ENCODE assay signal across 9 cellular contexts in the genomic region with DNA sequence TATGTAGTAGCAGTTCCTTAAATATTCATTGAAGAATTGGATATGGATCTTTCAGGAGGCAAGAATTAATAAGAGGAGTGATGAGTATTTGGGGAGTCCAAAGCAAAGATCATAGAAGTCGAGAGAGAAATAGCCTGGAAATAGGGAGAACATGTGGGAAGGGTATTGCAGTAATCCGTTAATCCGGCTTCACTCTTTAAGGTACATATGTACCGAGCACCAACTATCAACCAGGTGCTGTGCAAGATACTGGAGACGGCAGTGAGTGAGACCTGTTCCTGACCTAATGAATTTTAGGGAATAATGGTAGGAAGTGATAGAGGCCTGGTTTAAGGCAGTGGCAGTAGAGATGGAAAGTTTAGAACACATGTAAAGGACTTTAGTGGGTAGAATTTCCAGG. TPM values are rescaled to one million over a fixed set of nuclear protein-coding genes. Genes with fewer than 3 reads are reported as not detected.
DNase-seq lines count a peak whose midpoint lies in the region; ATAC-seq, FAIRE-seq and TF ChIP-seq lines count a peak whose summit lies in the region.
"Had no signal": no experiment of that assay in that cellular context is flagged by ENCODE, and none has a peak within 500 bp of the region (broad histone marks: within the 10 kb centered on the region; RNA-seq: fewer than 3 reads in every experiment).

No MANE protein-coding gene starts in this region.

- H3K27me3 ChIP-seq in astrocyte (ENCODE audit: insufficient read depth, low read length) = no peaks in the 10 kb centered on the region
- H3K27me3 ChIP-seq in liver (ENCODE audit: control insufficient read depth in 4 of 4, insufficient read depth in 4 of 4, low read length in 3 of 4) = no peaks in the 10 kb centered on the region
- H3K27me3 ChIP-seq in transverse colon = no peaks in the 10 kb centered on the region

- CTCF ChIA-PET in activated naive CD4-positive, alpha-beta T cell treated with anti-CD3 and anti-CD28 coated beads for 36 hours (lab: Charles Lee) = no interaction called here

- DNase-seq in activated naive CD4-positive, alpha-beta T cell treated with anti-CD3 and anti-CD28 coated beads for 36 hours = no peak
- no peak for DNase-seq in activated naive CD4-positive, alpha-beta T cell (lab: John Stamatoyannopoulos, UW)
- no peak for DNase-seq in astrocyte (ENCODE audit: low read depth)
- DNase-seq in transverse colon = no peak
- no peak for DNase-seq in DMS53 treated with DMSO at 0.1 percent for 48 hours (lab: John Stamatoyannopoulos, UW; ENCODE audit: unreplicated experiment)
- DNase-seq: DMS 273 treated with DMSO at 0.1 percent for 48 hours had no signal

- H3K9me3 ChIP-seq in astrocyte (ENCODE audit: insufficient read depth, low read depth, low read length) (no peaks in the 10 kb centered on the region), liver (ENCODE audit: control insufficient read depth in 4 of 4, low read length in 3 of 4) (no peaks in the 10 kb centered on the region), transverse colon (no peaks in the 10 kb centered on the region)

- H3K27ac ChIP-seq in astrocyte (ENCODE audit: low read depth, low read length) (no peak overlapping the region), liver (ENCODE audit: low read depth in 1 of 2, low read length in 2 of 2) (peak overlapping the region; percentile 95 to 100), transverse colon (peak overlapping the region; percentile 95 to 100 (median 98))

- H3K36me3 ChIP-seq in astrocyte (ENCODE audit: insufficient read depth, low read length) = peaks cover 11% of the 10 kb centered on the region
- peaks cover 0 to 15% (median 9%) of the 10 kb centered on the region in 4 donors for H3K36me3 ChIP-seq in liver (ENCODE audit: control insufficient read depth in 4 of 4, insufficient read depth in 3 of 4, low read depth in 1 of 4, low read length in 3 of 4)
- H3K36me3 ChIP-seq in transverse colon = peaks cover 0 to 10% (median 0%) of the 10 kb centered on the region in 4 donors

- TF ChIP-seq POLR2A in transverse colon (IDR thresholded peaks at IDR 0.05) (no peak), GM18505 (IDR thresholded peaks at IDR 0.05; ENCODE audit: borderline replicate concordance, extremely low read depth, insufficient read depth, insufficient read length) (no peak)

- no peaks in the 10 kb centered on the region for H3K27me3 Mint-ChIP-seq in activated naive CD4-positive, alpha-beta T cell treated with anti-CD3 and anti-CD28 coated beads for 36 hours (ENCODE audit: low read depth)
- no peaks in the 10 kb centered on the region for H3K27me3 Mint-ChIP-seq in astrocyte (ENCODE audit: low read depth, unreplicated experiment)

- peaks cover 27% of the 10 kb centered on the region for H3K36me3 Mint-ChIP-seq in activated naive CD4-positive, alpha-beta T cell treated with anti-CD3 and anti-CD28 coated beads for 36 hours (ENCODE audit: low read depth)
- H3K36me3 Mint-ChIP-seq in astrocyte (ENCODE audit: low read depth, unreplicated experiment) = peaks cover 9% of the 10 kb centered on the region

- WGBS in liver = 79% methylated on average over 5 of the region's 5 CpGs
- 53 to 64% methylated on average over 5 of the region's 5 CpGs for WGBS in transverse colon (ENCODE audit: low coverage in 1 of 2), 2 donors

- no peak for TF ChIP-seq RAD21 in liver (IDR thresholded peaks at IDR 0.05)

- peak overlapping the region; percentile 86 for H3K4me3 Mint-ChIP-seq in activated naive CD4-positive, alpha-beta T cell treated with anti-CD3 and anti-CD28 coated beads for 36 hours
- peak overlapping the region; percentile 89 for H3K4me3 Mint-ChIP-seq in astrocyte (ENCODE audit: unreplicated experiment)

- H3K4me3 ChIP-seq in astrocyte (ENCODE audit: insufficient read depth, low read depth, low read length) (peak overlapping the region; percentile 84), liver (ENCODE audit: low read depth in 1 of 3, low read length in 3 of 3) (peak overlapping the region; percentile 56 to 96 (median 95)), transverse colon (peak overlapping the region; percentile 60 to 100 (median 97))

- peak overlapping the region; percentile 99 for H3K27ac Mint-ChIP-seq in activated naive CD4-positive, alpha-beta T cell treated with anti-CD3 and anti-CD28 coated beads for 36 hours
- H3K27ac Mint-ChIP-seq in astrocyte (ENCODE audit: unreplicated experiment) = peak overlapping the region; percentile 100

- peak overlapping the region; percentile 95 for H3K4me2 ChIP-seq in astrocyte (ENCODE audit: low read length)

- no peak for FAIRE-seq in astrocyte (lab: Jason Lieb, UNC)

- peaks cover 23% of the 10 kb centered on the region for H4K20me1 ChIP-seq in astrocyte (ENCODE audit: insufficient read depth, low read length)

- H3K4me1 Mint-ChIP-seq in activated naive CD4-positive, alpha-beta T cell treated with anti-CD3 and anti-CD28 coated beads for 36 hours (ENCODE audit: low read depth) = peaks cover 34% of the 10 kb centered on the region
- peaks cover 25% of the 10 kb centered on the region for H3K4me1 Mint-ChIP-seq in astrocyte (ENCODE audit: low read depth, unreplicated experiment)

- in situ Hi-C loops in transverse colon (cut with MboI; ENCODE audit: low pct_ligation_motif_present in 1 of 4, low pct_unique_long_range_greater_than_20kb in 1 of 4, low sequenced_read_pairs in 3 of 4) = no loop called here

- no peak for ATAC-seq in HG03378 (IDR thresholded peaks at IDR 0.05; ENCODE audit: unreplicated experiment)
- ATAC-seq in GM18505 (IDR thresholded peaks at IDR 0.05; ENCODE audit: unreplicated experiment) = no peak

- intact Hi-C loops in activated naive CD4-positive, alpha-beta T cell treated with anti-CD3 and anti-CD28 coated beads for 36 hours (cut with micrococcal nuclease) = loop anchor here (2.0 to 5.0 kb wide), 3 partner anchors 320 to 589 kb away; a partner anchor contains a TSS
- intact Hi-C loops in transverse colon (cut with DNase I; ENCODE audit: low total_unique reads) = no loop called here

- no peak for TF ChIP-seq EP300 in transverse colon (IDR thresholded peaks at IDR 0.05; ENCODE audit: low read depth)

- H3K79me2 ChIP-seq in astrocyte (ENCODE audit: insufficient read depth, low read length) = peaks cover 49% of the 10 kb centered on the region

- H3K9me3 Mint-ChIP-seq in activated naive CD4-positive, alpha-beta T cell treated with anti-CD3 and anti-CD28 coated beads for 36 hours = no peaks in the 10 kb centered on the region
- no peaks in the 10 kb centered on the region for H3K9me3 Mint-ChIP-seq in astrocyte (ENCODE audit: unreplicated experiment)

- H3K9ac ChIP-seq in astrocyte (ENCODE audit: low read length) = peak overlapping the region; percentile 97
- peak overlapping the region; percentile 49 to 82 for H3K9ac ChIP-seq in liver (ENCODE audit: low read depth in 1 of 2, low read length in 2 of 2)

- peaks cover 15% of the 10 kb centered on the region for H3K4me1 ChIP-seq in astrocyte (ENCODE audit: insufficient read depth, low read length)
- H3K4me1 ChIP-seq in liver (ENCODE audit: control insufficient read depth in 4 of 4, insufficient read depth in 4 of 4, low read length in 3 of 4) = peaks cover 7 to 38% (median 30%) of the 10 kb centered on the region in 4 donors
- H3K4me1 ChIP-seq in transverse colon = peaks cover 14 to 50% (median 40%) of the 10 kb centered on the region in 4 donors

- H2AFZ ChIP-seq in astrocyte (ENCODE audit: low read depth, low read length) = no peak overlapping the region

- TF ChIP-seq CTCF in astrocyte (IDR thresholded peaks at IDR 0.05; ENCODE audit: insufficient read depth, low read depth, low read length) (no peak), liver (IDR thresholded peaks at IDR 0.05; ENCODE audit: low read depth, low read length, missing input control) (no peak), transverse colon (IDR thresholded peaks at IDR 0.05) (no peak)

TF ChIP-seq in liver, 16 proteins besides CTCF, POLR2A, EP300 and RAD21 (continues in another document):
- TF ChIP-seq NR2F2 (IDR thresholded peaks at IDR 0.05) = no peak
- no peak for TF ChIP-seq GABPA (IDR thresholded peaks at IDR 0.05 in 1 of 2, conservative IDR thresholded peaks at IDR 0.05 in 1 of 2)
- TF ChIP-seq, protein P1, sequence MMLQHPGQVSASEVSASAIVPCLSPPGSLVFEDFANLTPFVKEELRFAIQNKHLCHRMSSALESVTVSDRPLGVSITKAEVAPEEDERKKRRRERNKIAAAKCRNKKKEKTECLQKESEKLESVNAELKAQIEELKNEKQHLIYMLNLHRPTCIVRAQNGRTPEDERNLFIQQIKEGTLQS (IDR thresholded peaks at IDR 0.05) = no peak
- TF ChIP-seq EGR1 (IDR thresholded peaks at IDR 0.05; ENCODE audit: low read depth in 2 of 2) = no peak
- TF ChIP-seq FOXA2 (IDR thresholded peaks at IDR 0.05) = no peak
- TF ChIP-seq SP1 (IDR thresholded peaks at IDR 0.05) = no peak
- TF ChIP-seq TAF1 (conservative IDR thresholded peaks at IDR 0.05) = no peak
- TF ChIP-seq, protein P2, sequence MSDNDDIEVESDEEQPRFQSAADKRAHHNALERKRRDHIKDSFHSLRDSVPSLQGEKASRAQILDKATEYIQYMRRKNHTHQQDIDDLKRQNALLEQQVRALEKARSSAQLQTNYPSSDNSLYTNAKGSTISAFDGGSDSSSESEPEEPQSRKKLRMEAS (IDR thresholded peaks at IDR 0.05) = no peak
- TF ChIP-seq YY1 (IDR thresholded peaks at IDR 0.05) = no peak

RNA-seq across cellular contexts. Expression of a gene that starts 1.1 kb away (rescaled TPM):
- 10 to 100 TPM; 52.4 to 53.5 TPM for total RNA-seq in activated naive CD4-positive, alpha-beta T cell treated with anti-CD3 and anti-CD28 coated beads for 36 hours
- 24.9 and 25.4 TPM in 2 replicates for total RNA-seq in astrocyte
- 10 to 100 TPM; 19.3 to 24.1 TPM for total RNA-seq in liver
- polyA plus RNA-seq in liver = 10 to 100 TPM; 29.1 to 38.4 TPM
- 10 to 100 TPM in 3 of 4 donors, 1 to 10 TPM in 1; 4.9 to 36.2 (median 30.3) TPM for total RNA-seq in transverse colon

RNA-seq across cellular contexts. Expression of a gene that starts 1.5 kb away (rescaled TPM):
- total RNA-seq in activated naive CD4-positive, alpha-beta T cell treated with anti-CD3 and anti-CD28 coated beads for 36 hours = 100 to 1,000 TPM; 147 to 152 TPM
- 102 and 103 TPM in 2 replicates for total RNA-seq in astrocyte
- total RNA-seq in liver = 10 to 100 TPM; 15.2 to 21.9 TPM
- polyA plus RNA-seq in liver = 10 to 100 TPM; 11.0 to 28.6 TPM
- 100 to 1,000 TPM in 1 of 4 donors, 10 to 100 TPM in 3; 52.3 to 113 (median 60.4) TPM for total RNA-seq in transverse colon

RNA-seq across cellular contexts. Expression of a gene that starts 9.2 kb away (rescaled TPM):
- under 1 TPM in 1 of 2 experiments, not detected in 1; 0.40 TPM for total RNA-seq in activated naive CD4-positive, alpha-beta T cell treated with anti-CD3 and anti-CD28 coated beads for 36 hours
- total RNA-seq in astrocyte (4.6 and 10.5 TPM in 2 replicates), liver (10 to 100 TPM in 1 of 2 donors, 1 to 10 TPM in 1; 3.0 to 20.2 TPM), transverse colon (1,000 to 10,000 TPM in 1 of 4 donors, 100 to 1,000 TPM in 3; 571 to 1,162 (median 940) TPM)
- polyA plus RNA-seq in liver = 10 to 100 TPM; 19.1 to 35.0 TPM

RNA-seq across cellular contexts. Expression of a gene that starts 10.8 kb away (rescaled TPM):
- total RNA-seq in activated naive CD4-positive, alpha-beta T cell treated with anti-CD3 and anti-CD28 coated beads for 36 hours = 100 to 1,000 TPM; 137 to 152 TPM
- total RNA-seq in astrocyte = 434 and 454 TPM in 2 replicates
- 10 to 100 TPM; 74.4 to 88.4 TPM for total RNA-seq in liver
- 100 to 1,000 TPM; 322 to 489 TPM for polyA plus RNA-seq in liver
- 100 to 1,000 TPM; 209 to 479 (median 394) TPM for total RNA-seq in transverse colon

RNA-seq across cellular contexts. Expression of a gene that starts 13.8 kb away (rescaled TPM):
- total RNA-seq in activated naive CD4-positive, alpha-beta T cell treated with anti-CD3 and anti-CD28 coated beads for 36 hours = 10 to 100 TPM in 1 of 2 experiments, 1 to 10 TPM in 1; 8.4 to 10.0 TPM
- total RNA-seq in astrocyte (78.0 and 89.5 TPM in 2 replicates), liver (10 to 100 TPM; 14.6 to 15.8 TPM), transverse colon (10 to 100 TPM; 20.6 to 33.5 (median 27.8) TPM)
- 10 to 100 TPM; 14.0 to 18.3 TPM for polyA plus RNA-seq in liver

Comparison
In these comparisons a context has a peak if more than half of its experiments do, and no peak if none do; other contexts are left out.
1. RNA of a gene that starts 9.2 kb away (total RNA-seq): 571 to 1,162 TPM in transverse colon; 3.0 to 20.2 TPM in liver, 4.6 to 10.5 TPM in astrocyte and 0.40 TPM in activated naive CD4-positive, alpha-beta T cell treated with anti-CD3 and anti-CD28 coated beads for 36 hours; every median in the first group is over 10 times any median in the second.
2. Peak in every context shown above with its lines, with median percentiles within 50 percentile points of each other: H3K4me3 ChIP-seq.